15 cellular contexts compared by ENCODE assay signal in the genomic region with DNA sequence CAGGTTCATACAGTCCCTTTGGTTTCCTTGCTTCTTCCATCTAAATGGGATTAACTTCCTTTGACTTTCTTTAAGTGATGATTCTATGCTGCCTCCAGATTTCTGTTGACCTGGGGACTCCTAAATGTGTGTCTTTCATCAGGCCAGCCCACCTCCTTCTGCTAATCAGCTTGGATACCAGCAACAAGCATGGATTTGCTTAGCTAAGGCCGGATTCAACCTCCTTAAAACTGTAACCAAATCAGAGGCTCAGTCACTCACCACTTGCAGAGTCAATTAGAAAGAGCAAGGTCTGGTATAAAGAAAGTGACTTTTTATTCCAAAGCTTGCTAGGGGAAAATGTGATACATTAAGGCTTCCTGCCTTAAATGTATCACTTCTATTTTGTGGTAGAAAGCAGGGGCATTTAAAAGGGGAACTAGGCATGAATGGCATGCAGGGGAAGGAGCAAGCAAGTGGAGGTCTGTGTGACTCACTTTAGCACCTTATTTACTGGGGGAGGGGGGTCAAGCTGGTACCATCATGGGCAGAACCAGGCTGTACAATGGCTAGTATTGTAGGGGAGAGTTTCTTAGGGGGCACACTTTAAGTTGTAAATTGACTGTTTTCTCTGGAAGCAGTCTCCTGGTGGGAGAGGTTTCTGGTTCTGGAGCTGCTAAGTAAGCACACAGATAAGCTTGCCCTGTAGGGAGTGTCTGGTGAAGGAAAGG.
DNase-seq lines count a peak whose midpoint lies in the region; ATAC-seq and TF ChIP-seq lines count a peak whose summit lies in the region.
"Had no signal": no experiment of that assay in that cellular context is flagged by ENCODE, and none has a peak within 500 bp of the region (broad histone marks: within the 10 kb centered on the region; RNA-seq: fewer than 3 reads in every experiment).

No MANE protein-coding gene starts in this region.

- no peaks in the 10 kb centered on the region for H3K36me3 ChIP-seq in HCT116 (ENCODE audit: control insufficient read depth in 1 of 2, insufficient read depth in 2 of 2, low read length in 2 of 2)
- H3K36me3 ChIP-seq: right lobe of liver, tibial nerve had no signal

- no peaks in the 10 kb centered on the region for H4K20me1 ChIP-seq in HCT116 (ENCODE audit: insufficient read depth)

- TF ChIP-seq RAD21 in HCT116 (IDR thresholded peaks at IDR 0.05; ENCODE audit: low read depth) = no peak

- no peaks in the 10 kb centered on the region for H3K9me2 ChIP-seq in HCT116 (ENCODE audit: insufficient read depth)

- H3K9me3 ChIP-seq in HCT116 (ENCODE audit: control insufficient read depth in 1 of 2, insufficient read depth in 1 of 2, low read depth in 1 of 2, low read length in 2 of 2) = no peaks in the 10 kb centered on the region
- H3K9me3 ChIP-seq: right lobe of liver, tibial nerve had no signal

- H3K27me3 ChIP-seq in HCT116 (ENCODE audit: insufficient read depth, low read length) = no peaks in the 10 kb centered on the region
- H3K27me3 ChIP-seq: right lobe of liver, tibial nerve had no signal

- intact Hi-C loops in HCT116 (cut with micrococcal nuclease) = no loop called here

- peaks cover 0 to 17% of the 10 kb centered on the region in 2 experiments; a peak in 2 of 4 replicates for H3K4me1 ChIP-seq in HCT116 (ENCODE audit: control insufficient read depth in 1 of 2, insufficient read depth in 2 of 2, low read length in 2 of 2)
- H3K4me1 ChIP-seq: right lobe of liver, tibial nerve had no signal

- ATAC-seq in HCT116 (no peak), GM21526 (IDR thresholded peaks at IDR 0.05; ENCODE audit: low FRiP score, unreplicated experiment) (no peak), GM18858 (IDR thresholded peaks at IDR 0.05; ENCODE audit: unreplicated experiment) (no peak), esophagus mucosa (no peak)
- ATAC-seq: right lobe of liver, Right ventricle myocardium inferior had no signal

- no peak overlapping the region for H3K27ac ChIP-seq in HCT116 (ENCODE audit: low read depth, low read length)
- H3K27ac ChIP-seq: right lobe of liver, tibial nerve had no signal

- H3K4me3 ChIP-seq in HCT116 (replicated peaks in 1 of 2; ENCODE audit: low read depth in 1 of 2, low read length in 2 of 2) = no peak overlapping the region
- H3K4me3 ChIP-seq: right lobe of liver, tibial nerve had no signal

- no peak for TF ChIP-seq POLR2A in HCT116 (IDR thresholded peaks at IDR 0.05; ENCODE audit: borderline replicate concordance, extremely low read depth, insufficient read depth, insufficient read length)

- DNase-seq in AML-193 (lab: John Stamatoyannopoulos, UW) (peak; percentile 56 to 71), HCT116 (ENCODE audit: low read depth, low spot score) (no peak), NOMO-1 treated with DMSO at 0.1 percent for 48 hours (lab: John Stamatoyannopoulos, UW; ENCODE audit: unreplicated experiment) (peak; percentile 91), iPS DF 19.7 (ENCODE audit: low read depth, low spot score) (peak; percentile 86), NCI-H1694 (lab: John Stamatoyannopoulos, UW) (no peak)
- DNase-seq: activated CD4-positive, CD25-positive, alpha-beta regulatory T cell; activated T-cell treated with anti-CD3 and anti-CD28 coated beads, Interleukin-2, amount 50 U/mL, for 72 hours; DND-41; NCI-H345; right lobe of liver had no signal

- RAD21 ChIA-PET in HCT116 (lab: Charles Lee; ENCODE audit: low non-redundant PET in 1 of 2, low total read pairs in 2 of 2, uncharacterized antibody in 2 of 2, unreplicated experiment in 2 of 2) = no interaction called here

- no peak overlapping the region for H3K9ac ChIP-seq in HCT116 (ENCODE audit: low read length)

- H2AFZ ChIP-seq in HCT116 (ENCODE audit: low read depth, low read length, poor library complexity, severe bottlenecking) = peak overlapping the region; percentile 48

- no peaks in the 10 kb centered on the region for H3K79me2 ChIP-seq in HCT116 (ENCODE audit: insufficient read depth, low read length)

- TF ChIP-seq CTCF in HCT116 (IDR thresholded peaks at IDR 0.05 in 2 of 3, conservative IDR thresholded peaks at IDR 0.05 in 1 of 3; ENCODE audit: borderline replicate concordance in 1 of 3, insufficient read depth in 1 of 3, low read depth in 2 of 3, low read length in 2 of 3) = no peak

- POLR2A ChIA-PET in HCT116 (lab: Charles Lee) = interaction anchor here (2.5 kb wide), 1 partner anchor 8 kb away, joined by 11 read pairs; no protein-coding TSS in a partner anchor

- BruUV-seq in HCT116 (replicated peaks; lab: Mats Ljungman, UMichigan) = no TSS peak

- no peak overlapping the region for H3K4me2 ChIP-seq in HCT116 (ENCODE audit: low read length)

- CTCF ChIA-PET in HCT116 (lab: Charles Lee) = no interaction called here

TF ChIP-seq in HCT116, 20 proteins besides CTCF, POLR2A, EP300 and RAD21:
- TF ChIP-seq ZFX (IDR thresholded peaks at IDR 0.05) = no peak
- TF ChIP-seq, protein P1, sequence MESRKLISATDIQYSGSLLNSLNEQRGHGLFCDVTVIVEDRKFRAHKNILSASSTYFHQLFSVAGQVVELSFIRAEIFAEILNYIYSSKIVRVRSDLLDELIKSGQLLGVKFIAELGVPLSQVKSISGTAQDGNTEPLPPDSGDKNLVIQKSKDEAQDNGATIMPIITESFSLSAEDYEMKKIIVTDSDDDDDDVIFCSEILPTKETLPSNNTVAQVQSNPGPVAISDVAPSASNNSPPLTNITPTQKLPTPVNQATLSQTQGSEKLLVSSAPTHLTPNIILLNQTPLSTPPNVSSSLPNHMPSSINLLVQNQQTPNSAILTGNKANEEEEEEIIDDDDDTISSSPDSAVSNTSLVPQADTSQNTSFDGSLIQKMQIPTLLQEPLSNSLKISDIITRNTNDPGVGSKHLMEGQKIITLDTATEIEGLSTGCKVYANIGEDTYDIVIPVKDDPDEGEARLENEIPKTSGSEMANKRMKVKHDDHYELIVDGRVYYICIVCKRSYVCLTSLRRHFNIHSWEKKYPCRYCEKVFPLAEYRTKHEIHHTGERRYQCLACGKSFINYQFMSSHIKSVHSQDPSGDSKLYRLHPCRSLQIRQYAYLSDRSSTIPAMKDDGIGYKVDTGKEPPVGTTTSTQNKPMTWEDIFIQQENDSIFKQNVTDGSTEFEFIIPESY (IDR thresholded peaks at IDR 0.05; ENCODE audit: extremely low read depth, insufficient replicate concordance, low read length) = no peak
- TF ChIP-seq, protein P2, sequence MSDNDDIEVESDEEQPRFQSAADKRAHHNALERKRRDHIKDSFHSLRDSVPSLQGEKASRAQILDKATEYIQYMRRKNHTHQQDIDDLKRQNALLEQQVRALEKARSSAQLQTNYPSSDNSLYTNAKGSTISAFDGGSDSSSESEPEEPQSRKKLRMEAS (IDR thresholded peaks at IDR 0.05) = no peak
- TF ChIP-seq EGR1 (IDR thresholded peaks at IDR 0.05; ENCODE audit: low read depth) = no peak
- TF ChIP-seq FOSL1 (IDR thresholded peaks at IDR 0.05; ENCODE audit: low read depth) = no peak
- TF ChIP-seq ZNF274 (IDR thresholded peaks at IDR 0.05; ENCODE audit: low read depth, low read length) = no peak
- TF ChIP-seq EZH2phosphoT487 (IDR thresholded peaks at IDR 0.05; ENCODE audit: borderline replicate concordance) = no peak
- TF ChIP-seq EZH2 (IDR thresholded peaks at IDR 0.05) = no peak
- no peak for TF ChIP-seq SIN3A (IDR thresholded peaks at IDR 0.05; ENCODE audit: low read depth)
- no peak for TF ChIP-seq CBX3 (IDR thresholded peaks at IDR 0.05; ENCODE audit: low read depth)

Comparison
In these comparisons a context has a peak if more than half of its experiments do, and no peak if none do; other contexts are left out.
1. DNase-seq: peak in AML-193 (2 of 2), NOMO-1 treated with DMSO at 0.1 percent for 48 hours (single experiment) and iPS DF 19.7 (single experiment); none in HCT116 (single experiment) and NCI-H1694 (single experiment).